ENCODE assay signal across 10 cellular contexts in genomic region chr3:71031914-71032521, GRCh38.
DNase-seq lines count a peak whose midpoint lies in the region; ATAC-seq and TF ChIP-seq lines count a peak whose summit lies in the region.
"Had no signal": no experiment of that assay in that cellular context is flagged by ENCODE, and none has a peak within 500 bp of the region (broad histone marks: within the 10 kb centered on the region; RNA-seq: fewer than 3 reads in every experiment).

No MANE protein-coding gene starts in this region.

- H3K4me3 Mint-ChIP-seq in activated CD4-positive, alpha-beta memory T cell treated with anti-CD3 and anti-CD28 coated beads for 36 hours: no peak overlapping the region
- no peak overlapping the region for H3K4me3 Mint-ChIP-seq in activated CD4-positive, alpha-beta memory T cell treated with anti-CD3 and anti-CD28 coated beads, Interleukin-2, amount 10 ng/mL, durations not matched to agents 7 days and 5 days

- H3K36me3 Mint-ChIP-seq in activated CD4-positive, alpha-beta memory T cell treated with anti-CD3 and anti-CD28 coated beads for 36 hours: peaks cover 67% of the 10 kb centered on the region
- H3K36me3 Mint-ChIP-seq in activated CD4-positive, alpha-beta memory T cell treated with anti-CD3 and anti-CD28 coated beads, Interleukin-2, amount 10 ng/mL, durations not matched to agents 7 days and 5 days (ENCODE audit: low read depth): peaks cover 54% of the 10 kb centered on the region

- H3K4me3 ChIP-seq in stomach: no peak overlapping the region

- no peaks in the 10 kb centered on the region for H3K27me3 ChIP-seq in stomach

- H3K27me3 Mint-ChIP-seq in activated CD4-positive, alpha-beta memory T cell treated with anti-CD3 and anti-CD28 coated beads for 36 hours: no peaks in the 10 kb centered on the region
- no peaks in the 10 kb centered on the region for H3K27me3 Mint-ChIP-seq in activated CD4-positive, alpha-beta memory T cell treated with anti-CD3 and anti-CD28 coated beads, Interleukin-2, amount 10 ng/mL, durations not matched to agents 7 days and 5 days

- H3K27ac Mint-ChIP-seq in activated CD4-positive, alpha-beta memory T cell treated with anti-CD3 and anti-CD28 coated beads for 36 hours: peak overlapping the region; percentile 71
- H3K27ac Mint-ChIP-seq in activated CD4-positive, alpha-beta memory T cell treated with anti-CD3 and anti-CD28 coated beads, Interleukin-2, amount 10 ng/mL, durations not matched to agents 7 days and 5 days: no peak overlapping the region

- TF ChIP-seq POLR2A in stomach (IDR thresholded peaks at IDR 0.05): no peak

- peaks cover 10 to 67% (median 45%) of the 10 kb centered on the region in 4 donors for H3K36me3 ChIP-seq in stomach

- H3K9me3 ChIP-seq in stomach: no peaks in the 10 kb centered on the region

- peak overlapping the region in 3 of 5 donors; percentile 23 to 55 (median 25) for H3K27ac ChIP-seq in stomach

- intact Hi-C loops in activated CD4-positive, alpha-beta memory T cell treated with anti-CD3 and anti-CD28 coated beads for 36 hours (cut with micrococcal nuclease): loop anchor here (2.0 kb wide), 2 partner anchors 19 to 21 kb away; no protein-coding TSS in a partner anchor
- intact Hi-C loops in left cardiac atrium (cut with DNase I): no loop called here
- intact Hi-C loops in stomach (cut with DNase I; ENCODE audit: low total_unique reads): no loop called here

- POLR2A ChIA-PET in activated CD4-positive, alpha-beta memory T cell treated with anti-CD3 and anti-CD28 coated beads for 36 hours (lab: Charles Lee): no interaction called here
- POLR2A ChIA-PET in activated CD4-positive, alpha-beta memory T cell treated with anti-CD3 and anti-CD28 coated beads, Interleukin-2, amount 10 ng/mL, durations not matched to agents 7 days and 5 days (lab: Charles Lee): interaction anchor here (1.2 kb wide), 1 partner anchor 31 kb away, joined by 4 read pairs; no protein-coding TSS in a partner anchor

- TF ChIP-seq EP300 in stomach (IDR thresholded peaks at IDR 0.05): no peak

- peak; percentile 34 to 67 for ATAC-seq in left cardiac atrium

- peaks cover 85% of the 10 kb centered on the region for H3K4me1 Mint-ChIP-seq in activated CD4-positive, alpha-beta memory T cell treated with anti-CD3 and anti-CD28 coated beads for 36 hours (ENCODE audit: low read depth)
- peaks cover 40% of the 10 kb centered on the region for H3K4me1 Mint-ChIP-seq in activated CD4-positive, alpha-beta memory T cell treated with anti-CD3 and anti-CD28 coated beads, Interleukin-2, amount 10 ng/mL, durations not matched to agents 7 days and 5 days

- CTCF ChIA-PET in activated CD4-positive, alpha-beta memory T cell treated with anti-CD3 and anti-CD28 coated beads for 36 hours (lab: Charles Lee): no interaction called here
- CTCF ChIA-PET in activated CD4-positive, alpha-beta memory T cell treated with anti-CD3 and anti-CD28 coated beads, Interleukin-2, amount 10 ng/mL, durations not matched to agents 7 days and 5 days (lab: Charles Lee): no interaction called here

- WGBS in stomach, 5 donors: 73 to 88% (median 84%) methylated on average over 13 of the region's 13 CpGs

- peaks cover 27 to 72% (median 45%) of the 10 kb centered on the region in 4 donors for H3K4me1 ChIP-seq in stomach

- TF ChIP-seq CTCF in stomach (IDR thresholded peaks at IDR 0.05): no peak

- H3K9me3 Mint-ChIP-seq in activated CD4-positive, alpha-beta memory T cell treated with anti-CD3 and anti-CD28 coated beads for 36 hours: no peaks in the 10 kb centered on the region
- no peaks in the 10 kb centered on the region for H3K9me3 Mint-ChIP-seq in activated CD4-positive, alpha-beta memory T cell treated with anti-CD3 and anti-CD28 coated beads, Interleukin-2, amount 10 ng/mL, durations not matched to agents 7 days and 5 days

- DNase-seq in activated CD4-positive, alpha-beta memory T cell treated with anti-CD3 and anti-CD28 coated beads for 36 hours: no peak
- no peak for DNase-seq in activated CD4-positive, alpha-beta memory T cell treated with anti-CD3 and anti-CD28 coated beads, Interleukin-2, amount 10 ng/mL, durations not matched to agents 7 days and 5 days
- peak; percentile 93 for DNase-seq in NCI-H524 treated with DMSO at 0.1 percent for 48 hours (lab: John Stamatoyannopoulos, UW)
- DNase-seq in left cardiac atrium: peak; percentile 31
- DNase-seq in stomach: no peak
- DNase-seq in NCI-H748 (lab: John Stamatoyannopoulos, UW; ENCODE audit: unreplicated experiment): no peak
- no peak for DNase-seq in Ammon's horn (ENCODE audit: low spot score)
- no peak for DNase-seq in activated CD4-positive, alpha-beta T cell treated with anti-CD3 and anti-CD28 coated beads for 1 hour
- DNase-seq: occipital lobe; stimulated activated CD8-positive, alpha-beta memory T cell treated with anti-CD3 and anti-CD28 coated beads, Interleukin-4, amount 100 ng/mL, for 48 hours had no signal

Comparison
In these comparisons a context has a peak if more than half of its experiments do, and no peak if none do; other contexts are left out.
1. DNase-seq: peak in NCI-H524 treated with DMSO at 0.1 percent for 48 hours (single experiment) and left cardiac atrium (single experiment); none in activated CD4-positive, alpha-beta memory T cell treated with anti-CD3 and anti-CD28 coated beads for 36 hours (single experiment), activated CD4-positive, alpha-beta memory T cell treated with anti-CD3 and anti-CD28 coated beads, Interleukin-2, amount 10 ng/mL, durations not matched to agents 7 days and 5 days (single experiment), stomach (single experiment), NCI-H748 (single experiment), Ammon's horn (single experiment) and activated CD4-positive, alpha-beta T cell treated with anti-CD3 and anti-CD28 coated beads for 1 hour (single experiment).